1 cellular context compared by ENCODE assay signal in the genomic region with DNA sequence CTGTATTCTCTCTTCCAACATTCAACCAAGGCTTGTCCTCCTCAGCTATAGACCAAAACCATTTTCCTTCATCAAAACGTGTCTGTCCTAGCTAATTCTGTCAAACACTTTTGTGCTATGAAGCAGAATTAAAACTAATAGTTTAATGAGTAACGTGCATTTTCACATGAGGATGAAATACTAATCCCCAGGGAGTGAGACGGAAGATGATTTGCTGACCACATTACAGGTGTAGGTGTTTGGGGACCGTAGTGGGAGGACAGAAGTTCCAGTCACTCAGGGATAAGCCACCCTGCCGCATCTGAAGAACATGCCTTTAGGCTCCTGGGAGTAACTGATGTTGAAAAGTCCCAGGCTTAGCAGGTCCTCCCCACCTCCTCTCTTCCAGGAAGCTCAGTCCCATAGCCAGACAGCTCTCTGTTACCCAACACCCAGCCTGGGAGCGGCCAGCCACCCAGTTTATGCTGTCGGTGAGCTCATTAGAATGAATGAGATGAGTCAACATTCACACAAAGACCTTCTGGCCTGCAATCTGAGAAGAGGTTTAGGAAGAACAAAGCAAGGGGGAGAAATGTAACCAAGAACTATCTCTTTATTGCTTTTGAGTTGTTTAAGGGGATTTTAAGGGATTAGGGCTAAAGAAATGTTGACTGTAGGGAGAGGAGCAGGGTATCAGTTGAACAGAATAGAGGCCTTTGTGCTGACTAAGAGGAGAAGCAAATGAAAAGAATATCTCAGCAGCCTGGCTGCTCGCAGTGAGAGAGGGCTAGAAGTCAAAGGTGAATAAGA.
TF ChIP-seq lines count a peak whose summit lies in the region.

No MANE protein-coding gene starts in this region.

TF ChIP-seq in HEK293, 187 proteins besides CTCF, POLR2A, EP300 and RAD21 (continued from another document and continues in another):
- TF ChIP-seq ZNF580 (tag by site-specific recombination; IDR thresholded peaks at IDR 0.05): 0 out of 2 replicates have a peak, but pooled peaks have one; percentile 55
- TF ChIP-seq INSM2 (tag by site-specific recombination; IDR thresholded peaks at IDR 0.05): peak; percentile 96
- no peak for TF ChIP-seq ZNF426 (tag by site-specific recombination; IDR thresholded peaks at IDR 0.05)
- peak; percentile 95 for TF ChIP-seq ZNF843 (tag by site-specific recombination; IDR thresholded peaks at IDR 0.05)
- TF ChIP-seq ZNF623 (tag by site-specific recombination; IDR thresholded peaks at IDR 0.05): no peak
- peak; percentile 36; the same call in 1 of the 2 replicates for TF ChIP-seq KLF8 (tag by site-specific recombination; IDR thresholded peaks at IDR 0.05)
- TF ChIP-seq ZNF558 (tag by site-specific recombination; IDR thresholded peaks at IDR 0.05): no peak
- no peak for TF ChIP-seq ZNF112 (tag by site-specific recombination; IDR thresholded peaks at IDR 0.05)
- TF ChIP-seq ZNF596 (tag by site-specific recombination; IDR thresholded peaks at IDR 0.05): peak; percentile 46; the same call in 1 of the 2 replicates
- no peak for TF ChIP-seq ZNF677 (tag by site-specific recombination; IDR thresholded peaks at IDR 0.05)
- TF ChIP-seq ZNF561 (tag by site-specific recombination; IDR thresholded peaks at IDR 0.05; ENCODE audit: borderline replicate concordance): peak; percentile 85; the same call in 1 of the 2 replicates
- TF ChIP-seq ZNF133 (tag by site-specific recombination; IDR thresholded peaks at IDR 0.05): no peak
- peak; percentile 77; the same call in 1 of the 2 replicates for TF ChIP-seq IKZF3 (tag by site-specific recombination; IDR thresholded peaks at IDR 0.05)
- peak; percentile 92 for TF ChIP-seq ZBTB1 (tag by site-specific recombination; IDR thresholded peaks at IDR 0.05)
- no peak for TF ChIP-seq ZNF768 (tag by site-specific recombination; IDR thresholded peaks at IDR 0.05)
- peak; percentile 94 for TF ChIP-seq SP7 (tag by site-specific recombination; IDR thresholded peaks at IDR 0.05)
- TF ChIP-seq, protein P1, sequence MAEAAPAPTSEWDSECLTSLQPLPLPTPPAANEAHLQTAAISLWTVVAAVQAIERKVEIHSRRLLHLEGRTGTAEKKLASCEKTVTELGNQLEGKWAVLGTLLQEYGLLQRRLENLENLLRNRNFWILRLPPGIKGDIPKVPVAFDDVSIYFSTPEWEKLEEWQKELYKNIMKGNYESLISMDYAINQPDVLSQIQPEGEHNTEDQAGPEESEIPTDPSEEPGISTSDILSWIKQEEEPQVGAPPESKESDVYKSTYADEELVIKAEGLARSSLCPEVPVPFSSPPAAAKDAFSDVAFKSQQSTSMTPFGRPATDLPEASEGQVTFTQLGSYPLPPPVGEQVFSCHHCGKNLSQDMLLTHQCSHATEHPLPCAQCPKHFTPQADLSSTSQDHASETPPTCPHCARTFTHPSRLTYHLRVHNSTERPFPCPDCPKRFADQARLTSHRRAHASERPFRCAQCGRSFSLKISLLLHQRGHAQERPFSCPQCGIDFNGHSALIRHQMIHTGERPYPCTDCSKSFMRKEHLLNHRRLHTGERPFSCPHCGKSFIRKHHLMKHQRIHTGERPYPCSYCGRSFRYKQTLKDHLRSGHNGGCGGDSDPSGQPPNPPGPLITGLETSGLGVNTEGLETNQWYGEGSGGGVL (tag by site-specific recombination; IDR thresholded peaks at IDR 0.05): peak; percentile 46; the same call in 1 of the 2 replicates
- TF ChIP-seq MYNN (tag by site-specific recombination; IDR thresholded peaks at IDR 0.05; ENCODE audit: borderline replicate concordance): no peak
- TF ChIP-seq ZSCAN5A (tag by site-specific recombination; IDR thresholded peaks at IDR 0.05): peak; percentile 70; the same call in 1 of the 2 replicates
- TF ChIP-seq ZNF114 (tag by site-specific recombination; IDR thresholded peaks at IDR 0.05): no peak
- no peak for TF ChIP-seq GLI4 (tag by site-specific recombination; IDR thresholded peaks at IDR 0.05)
- TF ChIP-seq PRDM6 (tag by site-specific recombination; IDR thresholded peaks at IDR 0.05): peak; percentile 96
- peak; percentile 59; the same call in 1 of the 2 replicates for TF ChIP-seq FEZF1 (tag by site-specific recombination; IDR thresholded peaks at IDR 0.05)
- TF ChIP-seq, protein P2, sequence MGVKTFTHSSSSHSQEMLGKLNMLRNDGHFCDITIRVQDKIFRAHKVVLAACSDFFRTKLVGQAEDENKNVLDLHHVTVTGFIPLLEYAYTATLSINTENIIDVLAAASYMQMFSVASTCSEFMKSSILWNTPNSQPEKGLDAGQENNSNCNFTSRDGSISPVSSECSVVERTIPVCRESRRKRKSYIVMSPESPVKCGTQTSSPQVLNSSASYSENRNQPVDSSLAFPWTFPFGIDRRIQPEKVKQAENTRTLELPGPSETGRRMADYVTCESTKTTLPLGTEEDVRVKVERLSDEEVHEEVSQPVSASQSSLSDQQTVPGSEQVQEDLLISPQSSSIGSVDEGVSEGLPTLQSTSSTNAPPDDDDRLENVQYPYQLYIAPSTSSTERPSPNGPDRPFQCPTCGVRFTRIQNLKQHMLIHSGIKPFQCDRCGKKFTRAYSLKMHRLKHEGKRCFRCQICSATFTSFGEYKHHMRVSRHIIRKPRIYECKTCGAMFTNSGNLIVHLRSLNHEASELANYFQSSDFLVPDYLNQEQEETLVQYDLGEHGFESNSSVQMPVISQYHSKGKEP (tag by site-specific recombination; IDR thresholded peaks at IDR 0.05): peak; percentile 23; the same call in 1 of the 2 replicates
- TF ChIP-seq ZNF2 (tag by site-specific recombination; IDR thresholded peaks at IDR 0.05): peak; percentile 60
- TF ChIP-seq SETDB1 (IDR thresholded peaks at IDR 0.05; ENCODE audit: insufficient read length, low read length): peak; percentile 16
- no peak for TF ChIP-seq RBAK (tag by site-specific recombination; IDR thresholded peaks at IDR 0.05)
- TF ChIP-seq KLF17 (tag by site-specific recombination; IDR thresholded peaks at IDR 0.05): peak; percentile 98
- TF ChIP-seq TRIM28 (IDR thresholded peaks at IDR 0.05; ENCODE audit: borderline replicate concordance, low read length): peak; percentile 91; the same call in 1 of the 2 replicates
- peak; percentile 71; the same call in 1 of the 2 replicates for TF ChIP-seq ZNF184 (tag by site-specific recombination; IDR thresholded peaks at IDR 0.05)
- TF ChIP-seq, protein P3, sequence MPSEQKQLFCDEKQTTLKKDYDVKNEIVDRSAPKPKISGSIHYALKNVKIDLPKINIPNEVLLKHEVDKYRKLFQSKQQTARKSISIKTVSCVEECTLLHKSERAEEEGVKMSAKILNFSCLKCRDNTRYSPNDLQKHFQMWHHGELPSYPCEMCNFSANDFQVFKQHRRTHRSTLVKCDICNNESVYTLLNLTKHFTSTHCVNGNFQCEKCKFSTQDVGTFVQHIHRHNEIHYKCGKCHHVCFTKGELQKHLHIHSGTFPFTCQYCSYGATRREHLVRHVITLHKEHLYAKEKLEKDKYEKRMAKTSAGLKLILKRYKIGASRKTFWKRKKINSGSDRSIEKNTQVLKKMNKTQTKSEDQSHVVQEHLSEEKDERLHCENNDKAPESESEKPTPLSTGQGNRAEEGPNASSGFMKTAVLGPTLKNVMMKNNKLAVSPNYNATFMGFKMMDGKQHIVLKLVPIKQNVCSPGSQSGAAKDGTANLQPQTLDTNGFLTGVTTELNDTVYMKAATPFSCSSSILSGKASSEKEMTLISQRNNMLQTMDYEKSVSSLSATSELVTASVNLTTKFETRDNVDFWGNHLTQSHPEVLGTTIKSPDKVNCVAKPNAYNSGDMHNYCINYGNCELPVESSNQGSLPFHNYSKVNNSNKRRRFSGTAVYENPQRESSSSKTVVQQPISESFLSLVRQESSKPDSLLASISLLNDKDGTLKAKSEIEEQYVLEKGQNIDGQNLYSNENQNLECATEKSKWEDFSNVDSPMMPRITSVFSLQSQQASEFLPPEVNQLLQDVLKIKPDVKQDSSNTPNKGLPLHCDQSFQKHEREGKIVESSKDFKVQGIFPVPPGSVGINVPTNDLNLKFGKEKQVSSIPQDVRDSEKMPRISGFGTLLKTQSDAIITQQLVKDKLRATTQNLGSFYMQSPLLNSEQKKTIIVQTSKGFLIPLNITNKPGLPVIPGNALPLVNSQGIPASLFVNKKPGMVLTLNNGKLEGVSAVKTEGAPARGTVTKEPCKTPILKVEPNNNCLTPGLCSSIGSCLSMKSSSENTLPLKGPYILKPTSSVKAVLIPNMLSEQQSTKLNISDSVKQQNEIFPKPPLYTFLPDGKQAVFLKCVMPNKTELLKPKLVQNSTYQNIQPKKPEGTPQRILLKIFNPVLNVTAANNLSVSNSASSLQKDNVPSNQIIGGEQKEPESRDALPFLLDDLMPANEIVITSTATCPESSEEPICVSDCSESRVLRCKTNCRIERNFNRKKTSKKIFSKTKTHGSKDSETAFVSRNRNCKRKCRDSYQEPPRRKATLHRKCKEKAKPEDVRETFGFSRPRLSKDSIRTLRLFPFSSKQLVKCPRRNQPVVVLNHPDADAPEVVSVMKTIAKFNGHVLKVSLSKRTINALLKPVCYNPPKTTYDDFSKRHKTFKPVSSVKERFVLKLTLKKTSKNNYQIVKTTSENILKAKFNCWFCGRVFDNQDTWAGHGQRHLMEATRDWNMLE (tag by site-specific recombination; conservative IDR thresholded peaks at IDR 0.05; ENCODE audit: low read depth): peak; percentile 39; the same call in 1 of the 2 replicates
- TF ChIP-seq, protein P4, sequence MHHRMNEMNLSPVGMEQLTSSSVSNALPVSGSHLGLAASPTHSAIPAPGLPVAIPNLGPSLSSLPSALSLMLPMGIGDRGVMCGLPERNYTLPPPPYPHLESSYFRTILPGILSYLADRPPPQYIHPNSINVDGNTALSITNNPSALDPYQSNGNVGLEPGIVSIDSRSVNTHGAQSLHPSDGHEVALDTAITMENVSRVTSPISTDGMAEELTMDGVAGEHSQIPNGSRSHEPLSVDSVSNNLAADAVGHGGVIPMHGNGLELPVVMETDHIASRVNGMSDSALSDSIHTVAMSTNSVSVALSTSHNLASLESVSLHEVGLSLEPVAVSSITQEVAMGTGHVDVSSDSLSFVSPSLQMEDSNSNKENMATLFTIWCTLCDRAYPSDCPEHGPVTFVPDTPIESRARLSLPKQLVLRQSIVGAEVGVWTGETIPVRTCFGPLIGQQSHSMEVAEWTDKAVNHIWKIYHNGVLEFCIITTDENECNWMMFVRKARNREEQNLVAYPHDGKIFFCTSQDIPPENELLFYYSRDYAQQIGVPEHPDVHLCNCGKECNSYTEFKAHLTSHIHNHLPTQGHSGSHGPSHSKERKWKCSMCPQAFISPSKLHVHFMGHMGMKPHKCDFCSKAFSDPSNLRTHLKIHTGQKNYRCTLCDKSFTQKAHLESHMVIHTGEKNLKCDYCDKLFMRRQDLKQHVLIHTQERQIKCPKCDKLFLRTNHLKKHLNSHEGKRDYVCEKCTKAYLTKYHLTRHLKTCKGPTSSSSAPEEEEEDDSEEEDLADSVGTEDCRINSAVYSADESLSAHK (tag by site-specific recombination; IDR thresholded peaks at IDR 0.05): peak; percentile 75
- TF ChIP-seq ZNF214 (tag by site-specific recombination; IDR thresholded peaks at IDR 0.05; ENCODE audit: borderline replicate concordance): no peak
- TF ChIP-seq, protein P5, sequence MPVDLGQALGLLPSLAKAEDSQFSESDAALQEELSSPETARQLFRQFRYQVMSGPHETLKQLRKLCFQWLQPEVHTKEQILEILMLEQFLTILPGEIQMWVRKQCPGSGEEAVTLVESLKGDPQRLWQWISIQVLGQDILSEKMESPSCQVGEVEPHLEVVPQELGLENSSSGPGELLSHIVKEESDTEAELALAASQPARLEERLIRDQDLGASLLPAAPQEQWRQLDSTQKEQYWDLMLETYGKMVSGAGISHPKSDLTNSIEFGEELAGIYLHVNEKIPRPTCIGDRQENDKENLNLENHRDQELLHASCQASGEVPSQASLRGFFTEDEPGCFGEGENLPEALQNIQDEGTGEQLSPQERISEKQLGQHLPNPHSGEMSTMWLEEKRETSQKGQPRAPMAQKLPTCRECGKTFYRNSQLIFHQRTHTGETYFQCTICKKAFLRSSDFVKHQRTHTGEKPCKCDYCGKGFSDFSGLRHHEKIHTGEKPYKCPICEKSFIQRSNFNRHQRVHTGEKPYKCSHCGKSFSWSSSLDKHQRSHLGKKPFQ (tag by site-specific recombination; IDR thresholded peaks at IDR 0.05): 0 out of 2 replicates have a peak, but pooled peaks have one; percentile 45
